21 cellular contexts compared by ENCODE assay signal in genomic region chr5:175377816-175378215, GRCh38.
DNase-seq lines count a peak whose midpoint lies in the region; ATAC-seq and TF ChIP-seq lines count a peak whose summit lies in the region.
"Had no signal": no experiment of that assay in that cellular context is flagged by ENCODE, and none has a peak within 500 bp of the region (broad histone marks: within the 10 kb centered on the region; RNA-seq: fewer than 3 reads in every experiment).

No MANE protein-coding gene starts in this region.

- H3K79me2 ChIP-seq in HCT116 (ENCODE audit: insufficient read depth, low read length) (no peaks in the 10 kb centered on the region), PC-9 (ENCODE audit: low read depth) (no peaks in the 10 kb centered on the region), trophoblast cell (ENCODE audit: control insufficient read depth, insufficient read depth, low read length, poor library complexity) (no peaks in the 10 kb centered on the region)

- H3K27me3 ChIP-seq in HCT116 (ENCODE audit: insufficient read depth, low read length) (no peaks in the 10 kb centered on the region), PC-9 (ENCODE audit: insufficient read depth, low read depth) (peaks cover 9% of the 10 kb centered on the region), trophoblast cell (ENCODE audit: insufficient read depth, low read length) (no peaks in the 10 kb centered on the region)
- H3K27me3 ChIP-seq: BLaER1 treated with 17β-estradiol and CSF1 and Interleukin-3, amounts not matched to agents 10 nM and 100 nM had no signal

- H4K12ac ChIP-seq in trophoblast cell (ENCODE audit: low read depth, low read length) = no peak overlapping the region

- WGBS in trophoblast cell (ENCODE audit: extremely low coverage, insufficient coverage, insufficient read length) = no CpG with 5 or more reads among the region's 1 CpG

- H3K4me2 ChIP-seq in HCT116 (ENCODE audit: low read length) = peak overlapping the region; percentile 67
- peak overlapping the region; percentile 2; the same call in 1 of the 2 replicates for H3K4me2 ChIP-seq in PC-9
- no peak overlapping the region for H3K4me2 ChIP-seq in trophoblast cell (ENCODE audit: low read length)
- H3K4me2 ChIP-seq: BLaER1 treated with 17β-estradiol and CSF1 and Interleukin-3, amounts not matched to agents 10 nM and 100 nM had no signal

- intact Hi-C loops in HCT116 (cut with micrococcal nuclease) (loop anchor here (2.0 kb wide), 1 partner anchor 255 kb away; no protein-coding TSS in a partner anchor), PC-9 (cut with micrococcal nuclease; ENCODE audit: unreplicated experiment) (no loop called here)

- peak overlapping the region; percentile 82 for H2AFZ ChIP-seq in HCT116 (ENCODE audit: low read depth, low read length, poor library complexity, severe bottlenecking)
- H2AFZ ChIP-seq in PC-9 = no peak overlapping the region
- no peak overlapping the region for H2AFZ ChIP-seq in trophoblast cell (ENCODE audit: insufficient read depth, low read length, poor library complexity)

- H3K4me1 ChIP-seq in HCT116 (ENCODE audit: control insufficient read depth in 1 of 2, insufficient read depth in 2 of 2, low read length in 2 of 2) (peaks cover 31 to 49% of the 10 kb centered on the region in 2 experiments), PC-9 (replicated peaks; ENCODE audit: insufficient read depth) (peaks cover 14% of the 10 kb centered on the region; the same call in 1 of the 2 replicates), trophoblast cell (ENCODE audit: control insufficient read depth in 1 of 2, insufficient read depth in 2 of 2, low read length in 2 of 2) (peaks cover 0 to 3% of the 10 kb centered on the region in 2 experiments)
- H3K4me1 ChIP-seq: BLaER1 treated with 17β-estradiol and CSF1 and Interleukin-3, amounts not matched to agents 10 nM and 100 nM had no signal

- no peak overlapping the region for H3K14ac ChIP-seq in trophoblast cell (ENCODE audit: low read length)

- H3K4me3 ChIP-seq in HCT116 (replicated peaks in 1 of 2; ENCODE audit: low read depth in 1 of 2, low read length in 2 of 2) = peak overlapping the region in 1 of 2 experiments; percentile 29; a peak in 2 of 4 replicates
- H3K4me3 ChIP-seq in PC-9 = no peak overlapping the region
- H3K4me3 ChIP-seq in trophoblast cell (ENCODE audit: low read depth, low read length) = no peak overlapping the region
- H3K4me3 ChIP-seq: BLaER1 treated with 17β-estradiol and CSF1 and Interleukin-3, amounts not matched to agents 10 nM and 100 nM had no signal

- peak overlapping the region; percentile 38 for H4K8ac ChIP-seq in trophoblast cell (ENCODE audit: low read depth, low read length)

- no peak overlapping the region for H3K4ac ChIP-seq in trophoblast cell (ENCODE audit: low read depth, low read length)

- no peak overlapping the region for H2AK5ac ChIP-seq in trophoblast cell (ENCODE audit: low read length)

- peak overlapping the region; percentile 49 for H2BK12ac ChIP-seq in trophoblast cell (ENCODE audit: low read length)

- POLR2A ChIA-PET in HCT116 (lab: Charles Lee) = no interaction called here
- POLR2A ChIA-PET in PC-9 (lab: Charles Lee; ENCODE audit: unreplicated experiment) = no interaction called here

- H3K79me1 ChIP-seq in trophoblast cell (ENCODE audit: low read length) = no peaks in the 10 kb centered on the region

- ATAC-seq in HCT116 = no peak
- no peak for ATAC-seq in activated CD4-positive, CD25-positive, alpha-beta regulatory T cell treated with anti-CD3 and anti-CD28 coated beads, Interleukin-2, amount 50 U/mL, for 24 hours
- ATAC-seq: HepG2, T-cell had no signal

- H3K27ac ChIP-seq in HCT116 (ENCODE audit: low read depth, low read length) (peak overlapping the region; percentile 83), PC-9 (no peak overlapping the region), VCaP (peak overlapping the region; percentile 68), trophoblast cell (ENCODE audit: low read depth, low read length) (no peak overlapping the region)
- H3K27ac ChIP-seq: BLaER1 treated with 17β-estradiol and CSF1 and Interleukin-3, amounts not matched to agents 10 nM and 100 nM had no signal

- H4K20me1 ChIP-seq in HCT116 (ENCODE audit: insufficient read depth) = no peaks in the 10 kb centered on the region
- no peaks in the 10 kb centered on the region for H4K20me1 ChIP-seq in PC-9 (ENCODE audit: insufficient read depth)
- H4K20me1 ChIP-seq: BLaER1 treated with 17β-estradiol and CSF1 and Interleukin-3, amounts not matched to agents 10 nM and 100 nM had no signal

- H3K23ac ChIP-seq in trophoblast cell (ENCODE audit: low read length) = no peak overlapping the region

- no peak for TF ChIP-seq POLR2A in HCT116 (IDR thresholded peaks at IDR 0.05; ENCODE audit: borderline replicate concordance, extremely low read depth, insufficient read depth, insufficient read length)

- H3K9me2 ChIP-seq in HCT116 (ENCODE audit: insufficient read depth) = no peaks in the 10 kb centered on the region
- H3K9me2 ChIP-seq in PC-9 (ENCODE audit: insufficient read depth) = no peaks in the 10 kb centered on the region

- no peaks in the 10 kb centered on the region for H3K9me3 ChIP-seq in HCT116 (ENCODE audit: control insufficient read depth in 1 of 2, insufficient read depth in 1 of 2, low read depth in 1 of 2, low read length in 2 of 2)
- no peaks in the 10 kb centered on the region; the same call in 1 of the 2 replicates for H3K9me3 ChIP-seq in PC-9 (ENCODE audit: insufficient read depth, low read depth)
- no peaks in the 10 kb centered on the region for H3K9me3 ChIP-seq in trophoblast cell (ENCODE audit: insufficient read depth, low read depth, low read length)

- H4K91ac ChIP-seq in trophoblast cell (ENCODE audit: low read depth, low read length) = no peak overlapping the region

- H2BK5ac ChIP-seq in trophoblast cell (ENCODE audit: low read depth, low read length, poor library complexity) = no peak overlapping the region

- BruUV-seq in HCT116 (replicated peaks; lab: Mats Ljungman, UMichigan) = no TSS peak
- no TSS peak for BruUV-seq in PC-9 (replicated peaks; lab: Mats Ljungman, UMichigan)

- H3K9ac ChIP-seq in HCT116 (ENCODE audit: low read length) = peak overlapping the region; percentile 41
- H3K9ac ChIP-seq in trophoblast cell (ENCODE audit: low read length) = no peak overlapping the region
- H3K9ac ChIP-seq: BLaER1 treated with 17β-estradiol and CSF1 and Interleukin-3, amounts not matched to agents 10 nM and 100 nM had no signal

- no peaks in the 10 kb centered on the region for H3F3A ChIP-seq in PC-9 (ENCODE audit: insufficient read depth, low read depth)

- TF ChIP-seq CTCF in HCT116 (IDR thresholded peaks at IDR 0.05 in 2 of 3, conservative IDR thresholded peaks at IDR 0.05 in 1 of 3; ENCODE audit: borderline replicate concordance in 1 of 3, insufficient read depth in 1 of 3, low read depth in 2 of 3, low read length in 2 of 3) (no peak), PC-9 (conservative IDR thresholded peaks at IDR 0.05) (no peak), VCaP (conservative IDR thresholded peaks at IDR 0.05) (no peak)

- no peak for DNase-seq in HCT116 (ENCODE audit: low read depth, low spot score)
- no peak for DNase-seq in PC-9
- no peak for DNase-seq in trophoblast cell
- no peak for DNase-seq in superior temporal gyrus (ENCODE audit: extremely low spot score)
- no peak for DNase-seq in stimulated activated CD8-positive, alpha-beta memory T cell treated with anti-CD3 and anti-CD28 coated beads, Interleukin-4, amount 100 ng/mL, for 48 hours
- DNase-seq in NCI-H128 (lab: John Stamatoyannopoulos, UW; ENCODE audit: unreplicated experiment) = no peak
- DNase-seq: CD4-positive, alpha-beta memory T cell; GF-D8; KBM-7; NCI-H1092 treated with DMSO at 0.1 percent for 48 hours; NCI-H146; NCI-H2171; NCI-H345; NCI-H524; NK-92 treated with Interleukin-12 subunit alpha and Interleukin-12 subunit beta, amount 100 ng/mL, for 24 hours; SHP77 treated with DMSO at 0.1 percent for 48 hours; T-cell had no signal

- H3K36me3 ChIP-seq in HCT116 (ENCODE audit: control insufficient read depth in 1 of 2, insufficient read depth in 2 of 2, low read length in 2 of 2) (no peaks in the 10 kb centered on the region), PC-9 (ENCODE audit: low read depth) (no peaks in the 10 kb centered on the region), trophoblast cell (ENCODE audit: control insufficient read depth in 1 of 2, insufficient read depth in 2 of 2, low read length in 2 of 2) (no peaks in the 10 kb centered on the region)
- H3K36me3 ChIP-seq: BLaER1 treated with 17β-estradiol and CSF1 and Interleukin-3, amounts not matched to agents 10 nM and 100 nM had no signal

- CTCF ChIA-PET in HCT116 (lab: Charles Lee) = interaction anchor here (1.3 kb wide), 1 partner anchor 10 kb away, joined by 3 read pairs; no protein-coding TSS in a partner anchor
- CTCF ChIA-PET in PC-9 (lab: Charles Lee) = no interaction called here

- TF ChIP-seq RAD21 in HCT116 (IDR thresholded peaks at IDR 0.05; ENCODE audit: low read depth) = no peak

- H2BK120ac ChIP-seq in trophoblast cell (ENCODE audit: insufficient read depth, low read length, poor library complexity) = peak overlapping the region; percentile 51

- H3K18ac ChIP-seq in trophoblast cell (ENCODE audit: low read length) = no peak overlapping the region

- RAD21 ChIA-PET in HCT116 (lab: Charles Lee; ENCODE audit: low non-redundant PET in 1 of 2, low total read pairs in 2 of 2, uncharacterized antibody in 2 of 2, unreplicated experiment in 2 of 2) = no interaction called here

TF ChIP-seq in HCT116, 20 proteins besides CTCF, POLR2A, EP300 and RAD21 (continues in another document):
- TF ChIP-seq CEBPB (IDR thresholded peaks at IDR 0.05; ENCODE audit: low read depth) = no peak
- no peak for TF ChIP-seq JUND (IDR thresholded peaks at IDR 0.05)
- no peak for TF ChIP-seq ZFX (IDR thresholded peaks at IDR 0.05)
- no peak for TF ChIP-seq SRF (IDR thresholded peaks at IDR 0.05; ENCODE audit: low read depth)
- TF ChIP-seq CBX3 (IDR thresholded peaks at IDR 0.05; ENCODE audit: low read depth) = no peak
- no peak for TF ChIP-seq ELF1 (IDR thresholded peaks at IDR 0.05; ENCODE audit: borderline replicate concordance, low read depth)
- TF ChIP-seq FOSL1 (IDR thresholded peaks at IDR 0.05; ENCODE audit: low read depth) = no peak
- no peak for TF ChIP-seq TCF7L2 (IDR thresholded peaks at IDR 0.05; ENCODE audit: borderline replicate concordance, extremely low read depth, insufficient read depth, insufficient read length)
- no peak for TF ChIP-seq SIN3A (IDR thresholded peaks at IDR 0.05; ENCODE audit: low read depth)
- TF ChIP-seq SP1 (IDR thresholded peaks at IDR 0.05; ENCODE audit: low read depth) = no peak
- no peak for TF ChIP-seq ATF3 (IDR thresholded peaks at IDR 0.05)

Comparison
In these comparisons a context has a peak if more than half of its experiments do, and no peak if none do; other contexts are left out.
1. H3K27ac ChIP-seq: peak in HCT116 (single experiment) and VCaP (single experiment); none in PC-9 (single experiment) and trophoblast cell (single experiment).